In the genomic region with DNA sequence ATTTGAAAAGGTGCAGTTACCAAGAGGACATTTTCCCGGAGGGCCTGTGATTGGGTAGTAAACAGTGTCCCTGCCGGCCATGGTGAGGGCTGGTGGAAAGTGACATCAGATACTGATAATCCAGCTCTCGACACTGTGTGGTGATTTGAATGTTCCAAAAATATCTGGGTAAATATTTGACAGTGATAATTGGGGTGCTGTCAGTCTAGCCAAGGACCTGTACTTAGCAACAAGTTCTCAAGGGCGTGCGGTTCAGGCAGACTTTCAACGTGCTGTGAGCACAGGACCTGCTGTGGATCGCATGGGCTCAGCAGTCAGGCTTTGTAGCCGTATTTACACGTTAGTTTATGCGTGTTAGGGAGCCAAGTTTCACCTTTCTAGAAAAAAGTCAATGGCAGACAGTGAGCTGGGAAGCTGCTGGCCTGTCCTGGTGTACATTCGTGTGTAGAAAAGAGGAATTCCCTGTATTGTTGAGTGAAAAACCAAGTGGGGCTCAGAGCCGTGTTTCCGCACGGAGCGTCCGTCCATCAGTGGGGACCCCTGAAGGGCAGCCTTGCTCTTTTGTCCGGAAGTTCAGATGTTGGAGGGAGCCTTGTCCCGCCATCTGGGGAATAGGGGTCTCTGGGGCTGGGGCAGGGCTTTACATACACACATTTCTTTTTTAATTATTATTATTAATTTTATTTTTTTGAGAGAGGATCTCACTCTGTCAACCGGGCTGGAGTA, we compare ENCODE assay signal across 19 cellular contexts. TPM values are rescaled to one million over a fixed set of nuclear protein-coding genes. Genes with fewer than 3 reads are reported as not detected.
DNase-seq lines count a peak whose midpoint lies in the region; ATAC-seq and TF ChIP-seq lines count a peak whose summit lies in the region.
"Had no signal": no experiment of that assay in that cellular context is flagged by ENCODE, and none has a peak within 500 bp of the region (broad histone marks: within the 10 kb centered on the region; RNA-seq: fewer than 3 reads in every experiment).

No MANE protein-coding gene starts in this region.

- H3K4me3 ChIP-seq in cardiac muscle cell (no peak overlapping the region), stomach (no peak overlapping the region)
- H3K4me3 ChIP-seq: GM12878, GM23338 had no signal

- intact Hi-C loops in stomach (cut with DNase I; ENCODE audit: low total_unique reads) = no loop called here

- TF ChIP-seq EP300 in stomach (IDR thresholded peaks at IDR 0.05) = no peak

- DNase-seq in cardiac muscle cell (ENCODE audit: low read depth in 1 of 2, low spot score in 1 of 2) = peak in 1 of 2 donors; percentile 94
- peak; percentile 64 for DNase-seq in stomach
- no peak for DNase-seq in GM20000 (ENCODE audit: low spot score)
- DNase-seq in NCI-H2171 (lab: John Stamatoyannopoulos, UW) = no peak
- DNase-seq in activated T-cell treated with anti-CD3 and anti-CD28 coated beads for 4 hours = no peak
- DNase-seq: ACHN; Calu3; CD4-positive, alpha-beta T cell; DMS79; HFFc6; NCI-H1092 treated with DMSO at 0.1 percent for 48 hours; NCI-H187 treated with DMSO at 0.1 percent for 48 hours had no signal

- TF ChIP-seq CTCF in cardiac muscle cell (IDR thresholded peaks at IDR 0.05; ENCODE audit: low read depth, low read length) = no peak
- TF ChIP-seq CTCF in stomach (IDR thresholded peaks at IDR 0.05) = no peak
- TF ChIP-seq CTCF in GM20000 (IDR thresholded peaks at IDR 0.05; ENCODE audit: extremely low read depth, missing control alignments) = no peak

- no peak for ATAC-seq in GM18498 (IDR thresholded peaks at IDR 0.05; ENCODE audit: unreplicated experiment)
- ATAC-seq: GM12878, GM23338, HepG2 had no signal

- H3K27ac ChIP-seq in angular gyrus (ENCODE audit: low read depth, low read length) = peak overlapping the region; percentile 89
- H3K27ac ChIP-seq in cardiac muscle cell = peak overlapping the region; percentile 92
- H3K27ac ChIP-seq in layer of hippocampus (ENCODE audit: low read depth, low read length) = peak overlapping the region; percentile 87
- peak overlapping the region in 4 of 5 donors; percentile 4 to 58 (median 46) for H3K27ac ChIP-seq in stomach
- H3K27ac ChIP-seq: KMS-11 had no signal

- peaks cover 63% of the 10 kb centered on the region for H3K4me1 ChIP-seq in cardiac muscle cell (ENCODE audit: low read depth)
- H3K4me1 ChIP-seq in stomach = peaks cover 0 to 5% (median 0%) of the 10 kb centered on the region in 4 donors

- WGBS in stomach, 5 donors = 63 to 83% (median 75%) methylated on average over 19 of the region's 19 CpGs

- H3K27me3 ChIP-seq in cardiac muscle cell = no peaks in the 10 kb centered on the region
- H3K27me3 ChIP-seq in layer of hippocampus (ENCODE audit: control insufficient read depth, insufficient read depth, low read length) = no peaks in the 10 kb centered on the region
- H3K27me3 ChIP-seq in stomach = no peaks in the 10 kb centered on the region

- H3K9me3 ChIP-seq in cardiac muscle cell (ENCODE audit: low read depth) = no peaks in the 10 kb centered on the region
- H3K9me3 ChIP-seq in stomach = no peaks in the 10 kb centered on the region

- no peak for TF ChIP-seq POLR2A in stomach (IDR thresholded peaks at IDR 0.05)

- peaks cover 22% of the 10 kb centered on the region for H3K36me3 ChIP-seq in cardiac muscle cell
- peaks cover 87 to 100% (median 100%) of the 10 kb centered on the region in 4 donors for H3K36me3 ChIP-seq in stomach

RNA-seq across cellular contexts. Expression of a gene that starts 11.3 kb away (rescaled TPM):
- 82.3 and 127 TPM in 2 replicates for total RNA-seq in cardiac muscle cell
- 130 and 155 TPM in 2 replicates for polyA plus RNA-seq in cardiac muscle cell
- total RNA-seq in stomach = 100 to 1,000 TPM in 1 of 5 donors, 10 to 100 TPM in 4; 47.9 to 114 (median 68.8) TPM
- polyA plus RNA-seq in stomach = 10 to 100 TPM; 23.8 to 30.0 (median 28.0) TPM

RNA-seq across cellular contexts. Expression of a gene that starts 50.2 kb away (rescaled TPM):
- total RNA-seq in cardiac muscle cell = 4.4 and 28.7 TPM in 2 replicates
- 5.4 and 32.6 TPM in 2 replicates for polyA plus RNA-seq in cardiac muscle cell
- 10 to 100 TPM in 2 of 5 donors, 1 to 10 TPM in 3; 2.6 to 64.0 (median 8.1) TPM for total RNA-seq in stomach
- 1 to 10 TPM; 1.1 to 4.3 (median 2.7) TPM for polyA plus RNA-seq in stomach
